18 cellular contexts compared by ENCODE assay signal in genomic region chr9:89397471-89397870, GRCh38.
DNase-seq lines count a peak whose midpoint lies in the region; ATAC-seq and TF ChIP-seq lines count a peak whose summit lies in the region.
"Had no signal": no experiment of that assay in that cellular context is flagged by ENCODE, and none has a peak within 500 bp of the region (broad histone marks: within the 10 kb centered on the region; RNA-seq: fewer than 3 reads in every experiment).

No MANE protein-coding gene starts in this region.

- H3K27me3 ChIP-seq in CD4-positive, alpha-beta T cell (ENCODE audit: control insufficient read depth, insufficient read depth, low read length): no peaks in the 10 kb centered on the region

- H3K27ac ChIP-seq in CD4-positive, alpha-beta T cell (ENCODE audit: low read depth, low read length): no peak overlapping the region
- H3K27ac ChIP-seq: C4-2B had no signal

- no peak overlapping the region for H3K4me3 Mint-ChIP-seq in activated T-cell treated with anti-CD3 and anti-CD28 coated beads, Interleukin-2, amount 50 U/mL, for 24 hours
- H3K4me3 Mint-ChIP-seq in activated T-cell treated with anti-CD3 and anti-CD28 coated beads, Interleukin-2, amount 50 U/mL, for 4 hours: no peak overlapping the region
- H3K4me3 Mint-ChIP-seq in CD4-positive, alpha-beta T cell: no peak overlapping the region
- no peak overlapping the region for H3K4me3 Mint-ChIP-seq in activated T-helper 1 cell treated with anti-CD3 and anti-CD28 coated beads, Interleukin-12 subunit alpha, Interleukin-12 subunit beta, Interleukin-2, Interleukin-4 antibody, amounts not matched to agents 30 ng/mL and 10 ng/mL and 1 ng/mL, durations not matched to agents 14 hours and 24 hours and 36 hours
- no peak overlapping the region for H3K4me3 Mint-ChIP-seq in naive thymus-derived CD8-positive, alpha-beta T cell

- POLR2A ChIA-PET in CD4-positive, alpha-beta T cell (lab: Charles Lee): interaction anchor here (2.2 kb wide), 1 partner anchor 11 kb away, joined by 9 read pairs; no protein-coding TSS in a partner anchor
- POLR2A ChIA-PET in naive thymus-derived CD8-positive, alpha-beta T cell (lab: Charles Lee): interaction anchor here (1.7 kb wide), 1 partner anchor 11 kb away, joined by 4 read pairs; no protein-coding TSS in a partner anchor

- ATAC-seq in activated T-cell treated with anti-CD3 and anti-CD28 coated beads, Interleukin-2, amount 50 U/mL, for 4 hours: no peak
- ATAC-seq in CD4-positive, alpha-beta T cell (ENCODE audit: poor library complexity): no peak
- ATAC-seq in naive thymus-derived CD8-positive, alpha-beta T cell: no peak
- no peak for ATAC-seq in GM19023 (IDR thresholded peaks at IDR 0.05; ENCODE audit: unreplicated experiment)

- no peaks in the 10 kb centered on the region for H3K9me3 Mint-ChIP-seq in activated T-cell treated with anti-CD3 and anti-CD28 coated beads, Interleukin-2, amount 50 U/mL, for 24 hours
- no peaks in the 10 kb centered on the region for H3K9me3 Mint-ChIP-seq in activated T-cell treated with anti-CD3 and anti-CD28 coated beads, Interleukin-2, amount 50 U/mL, for 4 hours
- no peaks in the 10 kb centered on the region for H3K9me3 Mint-ChIP-seq in CD4-positive, alpha-beta T cell
- no peaks in the 10 kb centered on the region for H3K9me3 Mint-ChIP-seq in activated T-helper 1 cell treated with anti-CD3 and anti-CD28 coated beads, Interleukin-12 subunit alpha, Interleukin-12 subunit beta, Interleukin-2, Interleukin-4 antibody, amounts not matched to agents 30 ng/mL and 10 ng/mL and 1 ng/mL, durations not matched to agents 14 hours and 24 hours and 36 hours
- no peaks in the 10 kb centered on the region for H3K9me3 Mint-ChIP-seq in naive thymus-derived CD8-positive, alpha-beta T cell

- no peak for DNase-seq in activated T-cell treated with anti-CD3 and anti-CD28 coated beads, Interleukin-2, amount 50 U/mL, for 24 hours
- DNase-seq in activated T-cell treated with anti-CD3 and anti-CD28 coated beads, Interleukin-2, amount 50 U/mL, for 4 hours: no peak
- no peak for DNase-seq in CD4-positive, alpha-beta T cell
- no peak for DNase-seq in activated T-helper 1 cell treated with anti-CD3 and anti-CD28 coated beads, Interleukin-12 subunit alpha, Interleukin-12 subunit beta, Interleukin-2, Interleukin-4 antibody, amounts not matched to agents 30 ng/mL and 10 ng/mL and 1 ng/mL, durations not matched to agents 14 hours and 24 hours and 36 hours (ENCODE audit: low spot score)
- no peak for DNase-seq in naive thymus-derived CD8-positive, alpha-beta T cell
- DNase-seq in SHP77 treated with DMSO at 0.1 percent for 48 hours (lab: John Stamatoyannopoulos, UW): no peak
- DNase-seq: Caco-2, DMS153, EL, KBM-7, MV-4-11, NCI-H1417, NCI-H187 treated with DMSO at 0.1 percent for 48 hours, NCI-H2171, NCI-H446 treated with DMSO at 0.1 percent for 48 hours, OCI-M1 had no signal

- no peaks in the 10 kb centered on the region for H3K27me3 Mint-ChIP-seq in activated T-cell treated with anti-CD3 and anti-CD28 coated beads, Interleukin-2, amount 50 U/mL, for 24 hours
- H3K27me3 Mint-ChIP-seq in activated T-cell treated with anti-CD3 and anti-CD28 coated beads, Interleukin-2, amount 50 U/mL, for 4 hours (ENCODE audit: low read depth): no peaks in the 10 kb centered on the region
- no peaks in the 10 kb centered on the region for H3K27me3 Mint-ChIP-seq in CD4-positive, alpha-beta T cell
- H3K27me3 Mint-ChIP-seq in activated T-helper 1 cell treated with anti-CD3 and anti-CD28 coated beads, Interleukin-12 subunit alpha, Interleukin-12 subunit beta, Interleukin-2, Interleukin-4 antibody, amounts not matched to agents 30 ng/mL and 10 ng/mL and 1 ng/mL, durations not matched to agents 14 hours and 24 hours and 36 hours (ENCODE audit: insufficient read depth): no peaks in the 10 kb centered on the region
- H3K27me3 Mint-ChIP-seq in naive thymus-derived CD8-positive, alpha-beta T cell: no peaks in the 10 kb centered on the region

- CTCF ChIA-PET in CD4-positive, alpha-beta T cell (lab: Charles Lee): interaction anchor here (1.8 kb wide), 1 partner anchor 152 kb away, joined by 4 read pairs; no protein-coding TSS in a partner anchor

- no peak for TF ChIP-seq CTCF in CD4-positive, alpha-beta T cell (IDR thresholded peaks at IDR 0.05)

- H3K4me1 Mint-ChIP-seq in activated T-cell treated with anti-CD3 and anti-CD28 coated beads, Interleukin-2, amount 50 U/mL, for 24 hours (ENCODE audit: low read depth): peaks cover 21% of the 10 kb centered on the region
- H3K4me1 Mint-ChIP-seq in activated T-cell treated with anti-CD3 and anti-CD28 coated beads, Interleukin-2, amount 50 U/mL, for 4 hours (ENCODE audit: low read depth): peaks cover 14% of the 10 kb centered on the region
- H3K4me1 Mint-ChIP-seq in CD4-positive, alpha-beta T cell (ENCODE audit: low read depth): peaks cover 20% of the 10 kb centered on the region
- peaks cover 18% of the 10 kb centered on the region for H3K4me1 Mint-ChIP-seq in activated T-helper 1 cell treated with anti-CD3 and anti-CD28 coated beads, Interleukin-12 subunit alpha, Interleukin-12 subunit beta, Interleukin-2, Interleukin-4 antibody, amounts not matched to agents 30 ng/mL and 10 ng/mL and 1 ng/mL, durations not matched to agents 14 hours and 24 hours and 36 hours (ENCODE audit: low read depth)
- peaks cover 7 to 29% (median 19%) of the 10 kb centered on the region in 4 donors for H3K4me1 Mint-ChIP-seq in naive thymus-derived CD8-positive, alpha-beta T cell

- intact Hi-C loops in CD4-positive, alpha-beta T cell (cut with DNase I, micrococcal nuclease): no loop called here
- intact Hi-C loops in activated T-helper 1 cell treated with anti-CD3 and anti-CD28 coated beads, Interleukin-12 subunit alpha, Interleukin-12 subunit beta, Interleukin-2, Interleukin-4 antibody, amounts not matched to agents 30 ng/mL and 10 ng/mL and 1 ng/mL, durations not matched to agents 14 hours and 24 hours and 36 hours (cut with micrococcal nuclease): loop anchor here (5.0 kb wide), 1 partner anchor 65 kb away; no protein-coding TSS in a partner anchor

- peak overlapping the region; percentile 85 for H3K27ac Mint-ChIP-seq in activated T-cell treated with anti-CD3 and anti-CD28 coated beads, Interleukin-2, amount 50 U/mL, for 24 hours
- H3K27ac Mint-ChIP-seq in CD4-positive, alpha-beta T cell: peak overlapping the region; percentile 70
- H3K27ac Mint-ChIP-seq in activated T-helper 1 cell treated with anti-CD3 and anti-CD28 coated beads, Interleukin-12 subunit alpha, Interleukin-12 subunit beta, Interleukin-2, Interleukin-4 antibody, amounts not matched to agents 30 ng/mL and 10 ng/mL and 1 ng/mL, durations not matched to agents 14 hours and 24 hours and 36 hours: peak overlapping the region; percentile 34
- H3K27ac Mint-ChIP-seq in naive thymus-derived CD8-positive, alpha-beta T cell: peak overlapping the region in 7 of 10 donors; percentile 26 to 79 (median 46)

- peaks cover 98% of the 10 kb centered on the region for H3K36me3 Mint-ChIP-seq in activated T-cell treated with anti-CD3 and anti-CD28 coated beads, Interleukin-2, amount 50 U/mL, for 24 hours (ENCODE audit: low read depth)
- H3K36me3 Mint-ChIP-seq in activated T-cell treated with anti-CD3 and anti-CD28 coated beads, Interleukin-2, amount 50 U/mL, for 4 hours (ENCODE audit: insufficient read depth): peaks cover 66% of the 10 kb centered on the region
- peaks cover 96% of the 10 kb centered on the region for H3K36me3 Mint-ChIP-seq in CD4-positive, alpha-beta T cell (ENCODE audit: low read depth)
- peaks cover 75% of the 10 kb centered on the region for H3K36me3 Mint-ChIP-seq in activated T-helper 1 cell treated with anti-CD3 and anti-CD28 coated beads, Interleukin-12 subunit alpha, Interleukin-12 subunit beta, Interleukin-2, Interleukin-4 antibody, amounts not matched to agents 30 ng/mL and 10 ng/mL and 1 ng/mL, durations not matched to agents 14 hours and 24 hours and 36 hours (ENCODE audit: low read depth)
- H3K36me3 Mint-ChIP-seq in naive thymus-derived CD8-positive, alpha-beta T cell: peaks cover 4 to 97% (median 18%) of the 10 kb centered on the region in 3 donors

- no peaks in the 10 kb centered on the region for H3K9me3 ChIP-seq in CD4-positive, alpha-beta T cell (ENCODE audit: control insufficient read depth, low read length)
- H3K9me3 ChIP-seq: Caco-2 had no signal

Comparison
In these comparisons a context has a peak if more than half of its experiments do, and no peak if none do; other contexts are left out.
1. H3K27ac Mint-ChIP-seq: peak in every context shown above with its lines; median percentile 85 in activated T-cell treated with anti-CD3 and anti-CD28 coated beads, Interleukin-2, amount 50 U/mL, for 24 hours; 70 in CD4-positive, alpha-beta T cell; 46 in naive thymus-derived CD8-positive, alpha-beta T cell; 34 in activated T-helper 1 cell treated with anti-CD3 and anti-CD28 coated beads, Interleukin-12 subunit alpha, Interleukin-12 subunit beta, Interleukin-2, Interleukin-4 antibody, amounts not matched to agents 30 ng/mL and 10 ng/mL and 1 ng/mL, durations not matched to agents 14 hours and 24 hours and 36 hours.